In the genomic region with DNA sequence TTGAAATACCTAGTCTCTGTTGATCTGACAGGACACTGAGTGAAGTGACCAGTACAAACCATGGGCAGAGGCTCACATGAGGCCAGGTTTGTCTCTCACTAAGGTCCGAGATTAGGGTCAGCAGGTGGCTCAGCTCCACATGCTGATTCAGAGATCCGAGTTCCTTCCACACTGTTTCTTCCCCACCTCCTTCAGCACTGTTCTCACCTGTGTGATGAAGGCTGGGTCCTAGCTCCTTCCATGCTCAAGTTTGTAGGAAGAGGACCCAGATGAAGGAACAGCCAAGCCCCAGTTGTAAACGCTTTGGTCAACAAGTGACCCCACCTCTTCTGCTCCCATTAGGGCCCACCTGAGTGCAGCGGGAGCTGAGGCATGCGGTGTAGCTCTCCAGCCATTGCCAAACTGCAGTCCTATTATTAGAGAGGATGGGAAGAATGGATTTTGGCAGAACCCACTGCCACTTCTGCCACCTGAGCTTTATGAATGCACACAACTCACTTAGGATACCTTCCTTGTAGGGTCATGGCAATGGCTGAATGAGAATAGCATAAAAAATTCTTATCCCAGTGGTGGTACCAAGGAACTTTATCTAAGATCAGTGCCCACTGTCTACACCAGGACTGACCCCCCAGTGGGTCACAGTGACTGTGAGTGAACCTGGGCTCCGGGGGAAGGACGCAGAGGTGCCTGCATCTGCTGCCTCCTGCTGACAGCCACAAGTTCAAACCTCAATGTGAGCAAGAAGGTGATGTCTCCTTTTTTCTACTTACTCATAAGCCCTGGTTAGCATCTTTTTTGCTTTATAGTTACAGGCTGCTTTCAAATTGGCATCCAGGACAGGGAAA, we compare ENCODE assay signal across 21 cellular contexts.
DNase-seq lines count a peak whose midpoint lies in the region; ATAC-seq and TF ChIP-seq lines count a peak whose summit lies in the region.
"Had no signal": no experiment of that assay in that cellular context is flagged by ENCODE, and none has a peak within 500 bp of the region (broad histone marks: within the 10 kb centered on the region; RNA-seq: fewer than 3 reads in every experiment).

No MANE protein-coding gene starts in this region.

- 86 to 91% (median 91%) methylated on average over 7 of the region's 7 CpGs for WGBS in psoas muscle, 3 donors

- H3K27ac ChIP-seq in coronary artery (no peak overlapping the region), upper lobe of right lung (no peak overlapping the region), psoas muscle (no peak overlapping the region)
- H3K27ac ChIP-seq: gastrocnemius medialis, prostate gland had no signal

- H3K4me3 ChIP-seq in coronary artery (no peak overlapping the region), upper lobe of right lung (no peak overlapping the region), psoas muscle (no peak overlapping the region)
- H3K4me3 ChIP-seq: gastrocnemius medialis, prostate gland, smooth muscle cell had no signal

- H3K9me3 ChIP-seq in upper lobe of right lung (no peaks in the 10 kb centered on the region), psoas muscle (no peaks in the 10 kb centered on the region)
- H3K9me3 ChIP-seq: gastrocnemius medialis, prostate gland had no signal

- no peak for TF ChIP-seq CTCF in coronary artery (IDR thresholded peaks at IDR 0.05)
- no peak for TF ChIP-seq CTCF in upper lobe of right lung (IDR thresholded peaks at IDR 0.05)
- TF ChIP-seq CTCF in psoas muscle (IDR thresholded peaks at IDR 0.05) = no peak

- ATAC-seq in upper lobe of right lung (no peak), psoas muscle (no peak)
- ATAC-seq: gastrocnemius medialis; natural killer cell treated with Interleukin-12 subunit alpha and Interleukin-12 subunit beta and Interleukin-15 and Interleukin-18, amount 100 ng/mL, for 72 hours had no signal

- peak; percentile 24 for DNase-seq in activated CD8-positive, alpha-beta memory T cell treated with anti-CD3 and anti-CD28 coated beads for 24 hours
- DNase-seq in activated CD8-positive, alpha-beta memory T cell treated with anti-CD3 and anti-CD28 coated beads, Interleukin-2, amount 50 U/mL, for 4 hours = no peak
- DNase-seq in coronary artery (ENCODE audit: low spot score) (peak; percentile 49), mesenteric fat pad (ENCODE audit: low spot score) (peak; percentile 75), upper lobe of right lung (peak; percentile 33), psoas muscle (no peak), NCI-H2196 (lab: John Stamatoyannopoulos, UW; ENCODE audit: unreplicated experiment) (no peak), foreskin melanocyte (no peak)
- DNase-seq: activated CD4-positive, alpha-beta T cell treated with anti-CD3 and anti-CD28 coated beads for 48 hours; activated naive CD4-positive, alpha-beta T cell; caudate nucleus; gastrocnemius medialis; midbrain; NCI-H2227 treated with DMSO at 0.1 percent for 48 hours; NCI-H774; SHP77; stimulated activated CD4-positive, alpha-beta T cell treated with anti-CD3 and anti-CD28 coated beads, Interleukin-4, amount 100 ng/mL, for 1 hour; trophoblast cell had no signal

- H3K36me3 ChIP-seq in upper lobe of right lung (no peaks in the 10 kb centered on the region), psoas muscle (ENCODE audit: insufficient read depth in 1 of 2, low read depth in 1 of 2) (no peaks in the 10 kb centered on the region)
- H3K36me3 ChIP-seq: gastrocnemius medialis, prostate gland had no signal

- H3K4me1 ChIP-seq in upper lobe of right lung = no peaks in the 10 kb centered on the region
- no peaks in the 10 kb centered on the region for H3K4me1 ChIP-seq in psoas muscle
- H3K4me1 ChIP-seq: gastrocnemius medialis, prostate gland had no signal

- H3K27me3 ChIP-seq in upper lobe of right lung (no peaks in the 10 kb centered on the region), psoas muscle (ENCODE audit: insufficient read depth in 3 of 3, low read length in 2 of 3) (no peaks in the 10 kb centered on the region)
- H3K27me3 ChIP-seq: gastrocnemius medialis had no signal

- intact Hi-C loops in upper lobe of right lung (cut with DNase I) (no loop called here), psoas muscle (cut with DNase I) (no loop called here)

Comparison
In these comparisons a context has a peak if more than half of its experiments do, and no peak if none do; other contexts are left out.
1. DNase-seq: peak in activated CD8-positive, alpha-beta memory T cell treated with anti-CD3 and anti-CD28 coated beads for 24 hours (single experiment), coronary artery (single experiment), mesenteric fat pad (single experiment) and upper lobe of right lung (single experiment); none in activated CD8-positive, alpha-beta memory T cell treated with anti-CD3 and anti-CD28 coated beads, Interleukin-2, amount 50 U/mL, for 4 hours (single experiment), psoas muscle (0 of 2), NCI-H2196 (single experiment) and foreskin melanocyte (single experiment).